In genomic region chr5:150656191-150657132, GRCh38 we compare ENCODE assay signal across 1 cellular context.
TF ChIP-seq lines count a peak whose summit lies in the region.

No MANE protein-coding gene starts in this region.

TF ChIP-seq in WTC11, 78 proteins besides CTCF, POLR2A, EP300 and RAD21 (continued from another document):
- TF ChIP-seq, protein P1, sequence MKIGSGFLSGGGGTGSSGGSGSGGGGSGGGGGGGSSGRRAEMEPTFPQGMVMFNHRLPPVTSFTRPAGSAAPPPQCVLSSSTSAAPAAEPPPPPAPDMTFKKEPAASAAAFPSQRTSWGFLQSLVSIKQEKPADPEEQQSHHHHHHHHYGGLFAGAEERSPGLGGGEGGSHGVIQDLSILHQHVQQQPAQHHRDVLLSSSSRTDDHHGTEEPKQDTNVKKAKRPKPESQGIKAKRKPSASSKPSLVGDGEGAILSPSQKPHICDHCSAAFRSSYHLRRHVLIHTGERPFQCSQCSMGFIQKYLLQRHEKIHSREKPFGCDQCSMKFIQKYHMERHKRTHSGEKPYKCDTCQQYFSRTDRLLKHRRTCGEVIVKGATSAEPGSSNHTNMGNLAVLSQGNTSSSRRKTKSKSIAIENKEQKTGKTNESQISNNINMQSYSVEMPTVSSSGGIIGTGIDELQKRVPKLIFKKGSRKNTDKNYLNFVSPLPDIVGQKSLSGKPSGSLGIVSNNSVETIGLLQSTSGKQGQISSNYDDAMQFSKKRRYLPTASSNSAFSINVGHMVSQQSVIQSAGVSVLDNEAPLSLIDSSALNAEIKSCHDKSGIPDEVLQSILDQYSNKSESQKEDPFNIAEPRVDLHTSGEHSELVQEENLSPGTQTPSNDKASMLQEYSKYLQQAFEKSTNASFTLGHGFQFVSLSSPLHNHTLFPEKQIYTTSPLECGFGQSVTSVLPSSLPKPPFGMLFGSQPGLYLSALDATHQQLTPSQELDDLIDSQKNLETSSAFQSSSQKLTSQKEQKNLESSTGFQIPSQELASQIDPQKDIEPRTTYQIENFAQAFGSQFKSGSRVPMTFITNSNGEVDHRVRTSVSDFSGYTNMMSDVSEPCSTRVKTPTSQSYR (CRISPR knock-in tag; IDR thresholded peaks at IDR 0.05): peak; percentile 27; the same call in 1 of the 2 replicates
- no peak for TF ChIP-seq GABPB1 (CRISPR knock-in tag; IDR thresholded peaks at IDR 0.05)
- TF ChIP-seq ZNF317 (CRISPR knock-in tag; IDR thresholded peaks at IDR 0.05; ENCODE audit: borderline replicate concordance, low read depth): no peak
- TF ChIP-seq FOXP4 (CRISPR knock-in tag; IDR thresholded peaks at IDR 0.05): no peak
- TF ChIP-seq ATF1 (CRISPR knock-in tag; IDR thresholded peaks at IDR 0.05): 0 out of 2 replicates have a peak, but pooled peaks have one; percentile 44
- TF ChIP-seq, protein P2, sequence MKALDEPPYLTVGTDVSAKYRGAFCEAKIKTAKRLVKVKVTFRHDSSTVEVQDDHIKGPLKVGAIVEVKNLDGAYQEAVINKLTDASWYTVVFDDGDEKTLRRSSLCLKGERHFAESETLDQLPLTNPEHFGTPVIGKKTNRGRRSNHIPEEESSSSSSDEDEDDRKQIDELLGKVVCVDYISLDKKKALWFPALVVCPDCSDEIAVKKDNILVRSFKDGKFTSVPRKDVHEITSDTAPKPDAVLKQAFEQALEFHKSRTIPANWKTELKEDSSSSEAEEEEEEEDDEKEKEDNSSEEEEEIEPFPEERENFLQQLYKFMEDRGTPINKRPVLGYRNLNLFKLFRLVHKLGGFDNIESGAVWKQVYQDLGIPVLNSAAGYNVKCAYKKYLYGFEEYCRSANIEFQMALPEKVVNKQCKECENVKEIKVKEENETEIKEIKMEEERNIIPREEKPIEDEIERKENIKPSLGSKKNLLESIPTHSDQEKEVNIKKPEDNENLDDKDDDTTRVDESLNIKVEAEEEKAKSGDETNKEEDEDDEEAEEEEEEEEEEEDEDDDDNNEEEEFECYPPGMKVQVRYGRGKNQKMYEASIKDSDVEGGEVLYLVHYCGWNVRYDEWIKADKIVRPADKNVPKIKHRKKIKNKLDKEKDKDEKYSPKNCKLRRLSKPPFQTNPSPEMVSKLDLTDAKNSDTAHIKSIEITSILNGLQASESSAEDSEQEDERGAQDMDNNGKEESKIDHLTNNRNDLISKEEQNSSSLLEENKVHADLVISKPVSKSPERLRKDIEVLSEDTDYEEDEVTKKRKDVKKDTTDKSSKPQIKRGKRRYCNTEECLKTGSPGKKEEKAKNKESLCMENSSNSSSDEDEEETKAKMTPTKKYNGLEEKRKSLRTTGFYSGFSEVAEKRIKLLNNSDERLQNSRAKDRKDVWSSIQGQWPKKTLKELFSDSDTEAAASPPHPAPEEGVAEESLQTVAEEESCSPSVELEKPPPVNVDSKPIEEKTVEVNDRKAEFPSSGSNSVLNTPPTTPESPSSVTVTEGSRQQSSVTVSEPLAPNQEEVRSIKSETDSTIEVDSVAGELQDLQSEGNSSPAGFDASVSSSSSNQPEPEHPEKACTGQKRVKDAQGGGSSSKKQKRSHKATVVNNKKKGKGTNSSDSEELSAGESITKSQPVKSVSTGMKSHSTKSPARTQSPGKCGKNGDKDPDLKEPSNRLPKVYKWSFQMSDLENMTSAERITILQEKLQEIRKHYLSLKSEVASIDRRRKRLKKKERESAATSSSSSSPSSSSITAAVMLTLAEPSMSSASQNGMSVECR (CRISPR knock-in tag; IDR thresholded peaks at IDR 0.05; ENCODE audit: borderline replicate concordance): peak; percentile 46; the same call in 1 of the 2 replicates
- TF ChIP-seq KAT7 (CRISPR knock-in tag; IDR thresholded peaks at IDR 0.05; ENCODE audit: borderline replicate concordance): no peak
- no peak for TF ChIP-seq NFYB (CRISPR knock-in tag; conservative IDR thresholded peaks at IDR 0.05; ENCODE audit: low read depth)
- no peak for TF ChIP-seq FOXK1 (CRISPR knock-in tag; IDR thresholded peaks at IDR 0.05)
- TF ChIP-seq E2F1 (CRISPR knock-in tag; IDR thresholded peaks at IDR 0.05): no peak
- no peak for TF ChIP-seq JUN (CRISPR knock-in tag; IDR thresholded peaks at IDR 0.05)
- no peak for TF ChIP-seq USF2 (CRISPR knock-in tag; IDR thresholded peaks at IDR 0.05)
- no peak for TF ChIP-seq GTF2I (CRISPR knock-in tag; conservative IDR thresholded peaks at IDR 0.05)
- no peak for TF ChIP-seq RORB (CRISPR knock-in tag; IDR thresholded peaks at IDR 0.05)
- 0 out of 2 replicates have a peak, but pooled peaks have one; percentile 50 for TF ChIP-seq NR3C1 (CRISPR knock-in tag; conservative IDR thresholded peaks at IDR 0.05; ENCODE audit: low read depth)
- TF ChIP-seq NFE2L1 (CRISPR knock-in tag; IDR thresholded peaks at IDR 0.05): no peak
- TF ChIP-seq FOXJ3 (CRISPR knock-in tag; IDR thresholded peaks at IDR 0.05; ENCODE audit: borderline replicate concordance): no peak
- TF ChIP-seq, protein P3, sequence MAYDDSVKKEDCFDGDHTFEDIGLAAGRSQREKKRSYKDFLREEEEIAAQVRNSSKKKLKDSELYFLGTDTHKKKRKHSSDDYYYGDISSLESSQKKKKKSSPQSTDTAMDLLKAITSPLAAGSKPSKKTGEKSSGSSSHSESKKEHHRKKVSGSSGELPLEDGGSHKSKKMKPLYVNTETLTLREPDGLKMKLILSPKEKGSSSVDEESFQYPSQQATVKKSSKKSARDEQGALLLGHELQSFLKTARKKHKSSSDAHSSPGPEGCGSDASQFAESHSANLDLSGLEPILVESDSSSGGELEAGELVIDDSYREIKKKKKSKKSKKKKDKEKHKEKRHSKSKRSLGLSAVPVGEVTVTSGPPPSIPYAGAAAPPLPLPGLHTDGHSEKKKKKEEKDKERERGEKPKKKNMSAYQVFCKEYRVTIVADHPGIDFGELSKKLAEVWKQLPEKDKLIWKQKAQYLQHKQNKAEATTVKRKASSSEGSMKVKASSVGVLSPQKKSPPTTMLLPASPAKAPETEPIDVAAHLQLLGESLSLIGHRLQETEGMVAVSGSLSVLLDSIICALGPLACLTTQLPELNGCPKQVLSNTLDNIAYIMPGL (CRISPR knock-in tag; IDR thresholded peaks at IDR 0.05): peak; percentile 80; the same call in 1 of the 2 replicates
- TF ChIP-seq TP53 (CRISPR knock-in tag; IDR thresholded peaks at IDR 0.05): peak; percentile 75; the same call in 1 of the 2 replicates
- TF ChIP-seq ZNF396 (CRISPR knock-in tag; IDR thresholded peaks at IDR 0.05; ENCODE audit: borderline replicate concordance): no peak
- TF ChIP-seq STAT6 (CRISPR knock-in tag; conservative IDR thresholded peaks at IDR 0.05; ENCODE audit: low read depth): no peak
- no peak for TF ChIP-seq ZNF423 (CRISPR knock-in tag; IDR thresholded peaks at IDR 0.05)
- peak; percentile 45; the same call in 1 of the 2 replicates for TF ChIP-seq ZNF219 (CRISPR knock-in tag; IDR thresholded peaks at IDR 0.05; ENCODE audit: borderline replicate concordance)
- TF ChIP-seq, protein P4, sequence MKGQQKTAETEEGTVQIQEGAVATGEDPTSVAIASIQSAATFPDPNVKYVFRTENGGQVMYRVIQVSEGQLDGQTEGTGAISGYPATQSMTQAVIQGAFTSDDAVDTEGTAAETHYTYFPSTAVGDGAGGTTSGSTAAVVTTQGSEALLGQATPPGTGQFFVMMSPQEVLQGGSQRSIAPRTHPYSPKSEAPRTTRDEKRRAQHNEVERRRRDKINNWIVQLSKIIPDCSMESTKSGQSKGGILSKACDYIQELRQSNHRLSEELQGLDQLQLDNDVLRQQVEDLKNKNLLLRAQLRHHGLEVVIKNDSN (CRISPR knock-in tag; IDR thresholded peaks at IDR 0.05): 0 out of 2 replicates have a peak, but pooled peaks have one; percentile 31
- TF ChIP-seq PREB (CRISPR knock-in tag; IDR thresholded peaks at IDR 0.05; ENCODE audit: borderline replicate concordance): no peak
